8 cellular contexts compared by ENCODE assay signal in the genomic region with DNA sequence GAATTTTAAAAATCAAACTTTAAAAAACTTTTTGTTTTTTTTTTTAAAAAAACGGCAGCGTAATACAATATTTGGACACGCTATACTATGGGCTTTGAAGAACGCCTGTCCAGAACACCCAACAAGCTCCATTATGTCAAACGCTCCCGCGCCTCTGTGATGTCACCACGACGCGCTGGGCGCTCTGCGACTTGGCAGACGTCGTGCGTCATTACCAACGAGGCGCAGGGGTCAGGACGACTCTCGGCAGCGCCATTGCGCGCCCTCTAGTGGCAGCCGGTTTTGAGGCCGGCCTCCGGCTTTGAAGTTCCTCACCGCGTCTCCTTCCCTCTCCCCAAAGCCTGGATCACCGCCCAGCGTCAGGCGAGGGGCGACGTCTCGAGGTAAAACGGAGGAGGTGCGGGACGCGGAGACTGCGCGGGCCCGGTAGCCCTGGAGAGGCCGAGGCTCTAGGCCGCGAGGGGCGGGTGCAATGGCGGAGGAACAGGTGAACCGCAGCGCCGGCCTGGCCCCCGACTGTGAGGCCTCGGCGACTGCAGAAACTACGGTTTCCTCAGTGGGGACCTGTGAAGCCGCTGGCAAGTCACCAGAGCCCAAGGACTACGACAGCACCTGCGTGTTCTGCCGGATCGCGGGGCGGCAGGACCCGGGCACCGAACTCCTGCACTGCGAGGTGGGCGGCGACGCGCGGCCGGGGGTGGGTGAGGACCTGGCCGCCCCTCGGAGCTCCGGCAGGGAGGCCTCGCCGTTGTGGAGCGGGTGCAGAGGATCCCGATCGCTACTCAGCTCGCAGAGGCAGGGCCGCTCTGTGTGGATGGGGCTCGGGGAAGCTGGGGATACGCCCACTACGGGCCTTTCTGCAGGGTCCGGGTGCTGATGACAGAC. TPM values are rescaled to one million over a fixed set of nuclear protein-coding genes. Genes with fewer than 3 reads are reported as not detected.
DNase-seq lines count a peak whose midpoint lies in the region; ATAC-seq and TF ChIP-seq lines count a peak whose summit lies in the region.

Gene HINT3, plus strand, starts transcription at position 265 of the 885 bp plus-strand sequence. Its CDS starts 208 bp downstream, at position 473.

- H3K4me3 ChIP-seq in HAP-1 (peak within 1 kb of the TSS; percentile 79), MG63 (peak within 1 kb of the TSS; percentile 74)

- ATAC-seq in stimulated activated naive CD8-positive, alpha-beta T cell treated with anti-CD3 and anti-CD28 coated beads, Interleukin-15, amount 100 ng/mL, for 72 hours, result peak; percentile 91

- no peaks in the 10 kb centered on the region; the same call in 1 of the 2 replicates for H3K36me3 ChIP-seq in HAP-1 (replicated peaks)
- H3K36me3 ChIP-seq in MG63, result 0 out of 2 replicates have a peak, but pooled peaks cover 2% of the 10 kb centered on the region

- H3K27me3 Mint-ChIP-seq in nephron progenitor cell (ENCODE audit: low read depth, poor library complexity), result peaks cover 8% of the 10 kb centered on the region
- H3K27me3 Mint-ChIP-seq in stimulated activated naive CD8-positive, alpha-beta T cell treated with anti-CD3 and anti-CD28 coated beads, Interleukin-15, amount 100 ng/mL, for 72 hours, result peaks cover 4% of the 10 kb centered on the region

- peak; percentile 97 for DNase-seq in GDM1 (lab: John Stamatoyannopoulos, UW)
- peak; percentile 92 to 99 for DNase-seq in HAP-1 (ENCODE audit: low spot score in 2 of 2)
- peak; percentile 95 for DNase-seq in MG63
- DNase-seq in SHP77 treated with DMSO at 0.1 percent for 48 hours (lab: John Stamatoyannopoulos, UW), result peak; percentile 79
- peak; percentile 87 for DNase-seq in activated gamma-delta T cell (lab: John Stamatoyannopoulos, UW)
- peak; percentile 94 for DNase-seq in fibroblast of the conjunctiva (ENCODE audit: low read depth)
- DNase-seq in nephron progenitor cell, result peak; percentile 99
- DNase-seq in stimulated activated naive CD8-positive, alpha-beta T cell treated with anti-CD3 and anti-CD28 coated beads, Interleukin-15, amount 100 ng/mL, for 72 hours, result peak; percentile 97 to 98

- H3K27ac Mint-ChIP-seq in nephron progenitor cell, result peak within 1 kb of the TSS; percentile 45
- H3K27ac Mint-ChIP-seq in stimulated activated naive CD8-positive, alpha-beta T cell treated with anti-CD3 and anti-CD28 coated beads, Interleukin-15, amount 100 ng/mL, for 72 hours, result no peak within 1 kb of the TSS

- in situ Hi-C loops in HAP-1 (cut with MboI; ENCODE audit: low sequenced_read_pairs), result loop anchor here (10.0 kb wide), 1 partner anchor 172 kb away; no protein-coding TSS in a partner anchor

- peaks cover 12% of the 10 kb centered on the region for H3K4me1 ChIP-seq in HAP-1

- H3K27me3 ChIP-seq in HAP-1 (ENCODE audit: low read depth), result no peaks in the 10 kb centered on the region
- no peaks in the 10 kb centered on the region for H3K27me3 ChIP-seq in MG63

- H3K36me3 Mint-ChIP-seq in nephron progenitor cell (ENCODE audit: low read depth), result no peaks in the 10 kb centered on the region

- TF ChIP-seq CTCF in nephron progenitor cell (IDR thresholded peaks at IDR 0.05), result peak; percentile 97

- no peak within 1 kb of the TSS for H3K4me3 Mint-ChIP-seq in nephron progenitor cell
- H3K4me3 Mint-ChIP-seq in stimulated activated naive CD8-positive, alpha-beta T cell treated with anti-CD3 and anti-CD28 coated beads, Interleukin-15, amount 100 ng/mL, for 72 hours, result peak within 1 kb of the TSS in 1 of 2 donors; percentile 36

- H3K9me3 Mint-ChIP-seq in nephron progenitor cell, result peaks cover 3% of the 10 kb centered on the region
- H3K9me3 Mint-ChIP-seq in stimulated activated naive CD8-positive, alpha-beta T cell treated with anti-CD3 and anti-CD28 coated beads, Interleukin-15, amount 100 ng/mL, for 72 hours, result no peaks in the 10 kb centered on the region

- H3K4me1 Mint-ChIP-seq in nephron progenitor cell, result no peaks in the 10 kb centered on the region
- H3K4me1 Mint-ChIP-seq in stimulated activated naive CD8-positive, alpha-beta T cell treated with anti-CD3 and anti-CD28 coated beads, Interleukin-15, amount 100 ng/mL, for 72 hours, result no peaks in the 10 kb centered on the region

- H3K9me3 ChIP-seq in HAP-1 (no peaks in the 10 kb centered on the region), MG63 (no peaks in the 10 kb centered on the region)

RNA-seq across cellular contexts. Expression of gene HINT3, which starts in this region (rescaled TPM):
- 7.4 and 8.6 TPM in 2 replicates for total RNA-seq in MG63 (2014; rRNA removed; shearing (Covaris generic); ENCODE audit: low replicate concordance)

Comparison
In these comparisons a context has a peak if more than half of its experiments do, and no peak if none do; other contexts are left out.
1. Peak in every context shown above with its lines: DNase-seq, ATAC-seq and H3K4me3 ChIP-seq.